1 cellular context compared by ENCODE assay signal in genomic region chr17:41970901-41971331, GRCh38.
TF ChIP-seq lines count a peak whose summit lies in the region.

No MANE protein-coding gene starts in this region.

TF ChIP-seq in K562, 482 proteins besides CTCF, POLR2A, EP300 and RAD21:
- TF ChIP-seq ARID3A (IDR thresholded peaks at IDR 0.05; ENCODE audit: borderline replicate concordance, low read depth, low read length) (no peak), CEBPB (tag; IDR thresholded peaks at IDR 0.05) (no peak), ADNP (tag; IDR thresholded peaks at IDR 0.05) (no peak), LEF1 (IDR thresholded peaks at IDR 0.05) (no peak), ATF4 (CRISPR knock-in tag; IDR thresholded peaks at IDR 0.05) (no peak), TCF7 (IDR thresholded peaks at IDR 0.05; ENCODE audit: borderline replicate concordance) (no peak), ASH1L (IDR thresholded peaks at IDR 0.05; ENCODE audit: borderline replicate concordance, low read depth, partially characterized antibody) (no peak), ZNF395 (CRISPR knock-in tag; IDR thresholded peaks at IDR 0.05) (no peak), HEY1 (CRISPR knock-in tag; IDR thresholded peaks at IDR 0.05; ENCODE audit: borderline replicate concordance) (no peak), POLR2B (IDR thresholded peaks at IDR 0.05; ENCODE audit: low read depth, partially characterized antibody) (peak; percentile 36), MYNN (IDR thresholded peaks at IDR 0.05) (peak; percentile 46; the same call in 1 of the 2 replicates), MYNN (CRISPR knock-in tag; IDR thresholded peaks at IDR 0.05) (no peak), TCF3 (CRISPR knock-in tag; IDR thresholded peaks at IDR 0.05) (no peak), HDAC8 (tag; IDR thresholded peaks at IDR 0.05) (no peak), POLR2AphosphoS2 (IDR thresholded peaks at IDR 0.05; ENCODE audit: low read length) (peak; percentile 61; the same call in 1 of the 2 replicates), SMAD1 (IDR thresholded peaks at IDR 0.05; ENCODE audit: low read depth, low read length, partially characterized antibody) (no peak), BHLHE40 (IDR thresholded peaks at IDR 0.05; ENCODE audit: low read length) (no peak), PHB (CRISPR knock-in tag; IDR thresholded peaks at IDR 0.05) (no peak), POLR2AphosphoS5 (IDR thresholded peaks at IDR 0.05; ENCODE audit: control insufficient read depth, insufficient read depth, low read depth, low read length) (peak; percentile 26; the same call in 1 of the 2 replicates)
